8 cellular contexts compared by ENCODE assay signal in the genomic region with DNA sequence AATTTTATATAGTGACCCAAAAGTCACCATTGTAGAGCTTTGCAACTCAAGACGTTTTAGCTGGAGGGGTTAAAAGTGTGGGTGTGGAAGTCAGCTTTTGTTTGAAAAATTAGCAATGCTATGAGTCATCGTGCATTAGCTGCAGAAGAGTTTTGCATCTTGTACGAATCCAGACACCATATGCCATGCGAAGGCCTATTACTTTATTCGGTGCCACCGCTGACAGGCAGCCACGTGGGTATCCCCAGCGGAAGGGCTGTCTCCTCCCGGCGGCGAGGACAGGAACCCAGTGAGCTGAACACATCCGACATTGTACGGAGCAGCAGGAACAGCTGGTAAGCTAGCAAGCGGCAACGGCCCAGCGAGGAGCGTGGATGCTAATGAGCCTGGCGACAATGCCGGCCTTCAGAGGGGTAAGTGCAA.
DNase-seq lines count a peak whose midpoint lies in the region; ATAC-seq, FAIRE-seq and TF ChIP-seq lines count a peak whose summit lies in the region.

No MANE protein-coding gene starts in this region.

- FAIRE-seq in GM19239 (lab: Jason Lieb, UNC) = peak; percentile 94

- DNase-seq in BE2C (peak; percentile 86), GM19239 (ENCODE audit: insufficient read length, low spot score) (peak; percentile 37), SHP77 treated with DMSO at 0.1 percent for 48 hours (lab: John Stamatoyannopoulos, UW) (peak; percentile 94), adrenal gland (peak; percentile 20 to 86 (median 35)), hypothalamus (lab: John Stamatoyannopoulos, UW) (peak; percentile 25 to 97 (median 86)), smooth muscle cell (lab: John Stamatoyannopoulos, UW; ENCODE audit: unreplicated experiment) (peak; percentile 15), LoVo (ENCODE audit: low spot score) (no peak)

- H3K4me1 ChIP-seq in BE2C (peaks cover 29% of the 10 kb centered on the region), adrenal gland (replicated peaks in 1 of 2) (peaks cover 0 to 4% of the 10 kb centered on the region in 2 donors), smooth muscle cell (ENCODE audit: low read depth) (peaks cover 10% of the 10 kb centered on the region)

- H3K9me3 ChIP-seq in BE2C (no peaks in the 10 kb centered on the region), adrenal gland (replicated peaks in 1 of 3) (no peaks in the 10 kb centered on the region), smooth muscle cell (replicated peaks; ENCODE audit: low read depth) (no peaks in the 10 kb centered on the region)

- no peaks in the 10 kb centered on the region for H3K36me3 ChIP-seq in BE2C
- no peaks in the 10 kb centered on the region for H3K36me3 ChIP-seq in adrenal gland (replicated peaks in 1 of 2)
- H3K36me3 ChIP-seq in smooth muscle cell (ENCODE audit: low read depth) = no peaks in the 10 kb centered on the region

- no peak for TF ChIP-seq POLR2A in adrenal gland (IDR thresholded peaks at IDR 0.05)

- ATAC-seq in HG03342 (IDR thresholded peaks at IDR 0.05; ENCODE audit: unreplicated experiment) = peak; percentile 91

- H3K27me3 ChIP-seq in BE2C (no peaks in the 10 kb centered on the region), adrenal gland (no peaks in the 10 kb centered on the region), smooth muscle cell (ENCODE audit: low read depth) (no peaks in the 10 kb centered on the region)

- H3K79me2 ChIP-seq in smooth muscle cell (ENCODE audit: low read depth) = no peaks in the 10 kb centered on the region

- H3K9ac ChIP-seq in smooth muscle cell (ENCODE audit: low read depth) = no peak overlapping the region

- peak overlapping the region; percentile 25 for H2AFZ ChIP-seq in smooth muscle cell (ENCODE audit: low read depth)

- H3K4me3 ChIP-seq in BE2C (ENCODE audit: low read depth, low read length) = peak overlapping the region; percentile 49
- no peak overlapping the region for H3K4me3 ChIP-seq in adrenal gland
- H3K4me3 ChIP-seq in smooth muscle cell = peak overlapping the region; percentile 14

- 41 to 72% (median 60%) methylated on average over 16 to 19 of the region's 19 CpGs for whole genome bisulfite sequencing in adrenal gland, 4 donors
- 7% methylated on average over 19 of the region's 19 CpGs for WGBS in smooth muscle cell (ENCODE audit: low lambda C conversion rate)

- H3F3A ChIP-seq in smooth muscle cell (ENCODE audit: low read depth) = no peaks in the 10 kb centered on the region

- peak; percentile 42 for TF ChIP-seq CTCF in BE2C (IDR thresholded peaks at IDR 0.05; ENCODE audit: low read depth, low read length)
- no peak for TF ChIP-seq CTCF in adrenal gland (IDR thresholded peaks at IDR 0.05)
- TF ChIP-seq CTCF in smooth muscle cell (IDR thresholded peaks at IDR 0.05; ENCODE audit: borderline replicate concordance, insufficient read depth, poor library complexity, severe bottlenecking) = no peak

- H3K27ac ChIP-seq in adrenal gland = no peak overlapping the region
- no peak overlapping the region for H3K27ac ChIP-seq in smooth muscle cell (ENCODE audit: low read depth)

- no peaks in the 10 kb centered on the region for H4K20me1 ChIP-seq in smooth muscle cell (ENCODE audit: low read depth)

- peak overlapping the region; percentile 80 for H3K4me2 ChIP-seq in smooth muscle cell

- intact Hi-C loops in adrenal gland (cut with DNase I) = no loop called here

Comparison
In these comparisons a context has a peak if more than half of its experiments do, and no peak if none do; other contexts are left out.
1. H3K4me3 ChIP-seq: peak in BE2C (single experiment) and smooth muscle cell (single experiment); none in adrenal gland (0 of 4).